14 cellular contexts compared by ENCODE assay signal in genomic region chr6:170308761-170309160, GRCh38. TPM values are rescaled to one million over a fixed set of nuclear protein-coding genes. Genes with fewer than 3 reads are reported as not detected.
A peak's percentile ranks its signal among the peaks of the same experiment; 100 is the strongest.
DNase-seq lines count a peak whose midpoint lies in the region; ATAC-seq, FAIRE-seq and TF ChIP-seq lines count a peak whose summit lies in the region.
"Had no signal": no experiment of that assay in that cellular context is flagged by ENCODE, and none has a peak within 500 bp of the region (broad histone marks: within the 10 kb centered on the region; RNA-seq: fewer than 3 reads in every experiment).

No MANE protein-coding gene starts in this region.

- TF ChIP-seq POLR2A in breast epithelium (IDR thresholded peaks at IDR 0.05), result no peak

- no peak for FAIRE-seq in small intestine (lab: Jason Lieb, UNC)
- FAIRE-seq: GM19239 had no signal

- H3K27ac ChIP-seq in breast epithelium (peak overlapping the region in 1 of 2 donors; percentile 17), small intestine (ENCODE audit: low read depth in 1 of 2, low read length in 1 of 2) (no peak overlapping the region)
- H3K27ac ChIP-seq: Peyer's patch, vagina had no signal

- H3K9me3 Mint-ChIP-seq in MCF 10A (ENCODE audit: unreplicated experiment) (no peaks in the 10 kb centered on the region), T-cell (no peaks in the 10 kb centered on the region), memory B cell (no peaks in the 10 kb centered on the region), type B pancreatic cell (no peaks in the 10 kb centered on the region)

- H3K27me3 ChIP-seq in breast epithelium (no peaks in the 10 kb centered on the region), small intestine (ENCODE audit: control insufficient read depth in 2 of 2, insufficient read depth in 2 of 2, low read length in 2 of 2) (no peaks in the 10 kb centered on the region)
- H3K27me3 ChIP-seq: Peyer's patch, vagina had no signal

- POLR2A ChIA-PET in MCF 10A (lab: Yijun Ruan, JAX), result interaction anchor here (0.9 to 1.0 kb wide), 2 partner anchors 9 to 13 kb away, joined by 3 to 4 read pairs; no protein-coding TSS in a partner anchor
- POLR2A ChIA-PET in T-cell (lab: Charles Lee), result interaction anchor here in 1 of 2 donors (0.7 kb wide), 1 partner anchor 58 kb away, joined by 3 read pairs; no protein-coding TSS in a partner anchor

- H3K4me3 ChIP-seq in breast epithelium (no peak overlapping the region), small intestine (ENCODE audit: low read depth in 1 of 2, low read length in 2 of 2) (no peak overlapping the region)
- H3K4me3 ChIP-seq: vagina had no signal

- DNase-seq in MCF 10A (ENCODE audit: unreplicated experiment) (no peak), breast epithelium (ENCODE audit: low spot score in 2 of 2) (no peak), T-cell (no peak), memory B cell (ENCODE audit: low spot score in 2 of 2) (no peak), type B pancreatic cell (ENCODE audit: extremely low spot score, unreplicated experiment) (no peak), small intestine (no peak), DMS114 treated with DMSO at 0.1 percent for 48 hours (lab: John Stamatoyannopoulos, UW; ENCODE audit: unreplicated experiment) (no peak)
- no peak for DNase-seq in stimulated activated naive CD4-positive, alpha-beta T cell treated with Interleukin-2 at 50 U/mL for 16 hours (lab: John Stamatoyannopoulos, UW)
- DNase-seq: IMR-90, NCI-H1436, NCI-H446, Peyer's patch had no signal

- WGBS in small intestine, 3 donors, result 33 to 71% (median 38%) methylated on average over 1 of the region's 1 CpG

- TF ChIP-seq CTCF in MCF 10A (IDR thresholded peaks at IDR 0.05; ENCODE audit: unreplicated experiment) (no peak), breast epithelium (IDR thresholded peaks at IDR 0.05) (no peak), type B pancreatic cell (conservative IDR thresholded peaks at IDR 0.05) (no peak)

- CTCF ChIA-PET in MCF 10A (lab: Yijun Ruan, JAX), result interaction anchor here (0.6 to 1.0 kb wide), 2 partner anchors 17 to 254 kb away, joined by 4 to 6 read pairs; no protein-coding TSS in a partner anchor
- CTCF ChIA-PET in T-cell (lab: Charles Lee), result no interaction called here

- no peaks in the 10 kb centered on the region for H3K36me3 ChIP-seq in breast epithelium
- no peaks in the 10 kb centered on the region for H3K36me3 ChIP-seq in small intestine (ENCODE audit: control insufficient read depth in 2 of 2, insufficient read depth in 2 of 2, low read length in 2 of 2)
- H3K36me3 ChIP-seq: Peyer's patch, vagina had no signal

- H3K4me3 Mint-ChIP-seq in MCF 10A (ENCODE audit: unreplicated experiment), result peak overlapping the region; percentile 91
- H3K4me3 Mint-ChIP-seq in T-cell, result peak overlapping the region; percentile 32 to 92 (median 54)
- peak overlapping the region; percentile 68 for H3K4me3 Mint-ChIP-seq in memory B cell
- peak overlapping the region; percentile 94 for H3K4me3 Mint-ChIP-seq in type B pancreatic cell

- H3K36me3 Mint-ChIP-seq in MCF 10A (ENCODE audit: insufficient read depth, unreplicated experiment), result peaks cover 7% of the 10 kb centered on the region
- H3K36me3 Mint-ChIP-seq in T-cell, result peaks cover 9% of the 10 kb centered on the region
- H3K36me3 Mint-ChIP-seq in memory B cell, result peaks cover 8% of the 10 kb centered on the region
- H3K36me3 Mint-ChIP-seq in type B pancreatic cell, result peaks cover 8% of the 10 kb centered on the region

- ATAC-seq in T-cell (replicated peaks in 1 of 4) (no peak), memory B cell (ENCODE audit: low read depth) (no peak)

- H3K4me1 ChIP-seq in breast epithelium (peaks cover 0 to 10% of the 10 kb centered on the region in 2 donors), small intestine (ENCODE audit: control insufficient read depth in 2 of 2, insufficient read depth in 1 of 2, low read depth in 1 of 2, low read length in 1 of 2) (peaks cover 6 to 23% of the 10 kb centered on the region in 2 donors)

- H3K27ac Mint-ChIP-seq in MCF 10A (ENCODE audit: low read depth, unreplicated experiment), result peak overlapping the region; percentile 70
- H3K27ac Mint-ChIP-seq in T-cell, result peak overlapping the region in 1 of 2 donors; percentile 50
- H3K27ac Mint-ChIP-seq in memory B cell, result peak overlapping the region; percentile 97
- H3K27ac Mint-ChIP-seq in type B pancreatic cell, result peak overlapping the region; percentile 88

- H3K9me3 ChIP-seq in breast epithelium, result no peaks in the 10 kb centered on the region
- no peaks in the 10 kb centered on the region for H3K9me3 ChIP-seq in small intestine (ENCODE audit: control insufficient read depth, low read depth)
- H3K9me3 ChIP-seq: Peyer's patch, vagina had no signal

- no peaks in the 10 kb centered on the region for H3K27me3 Mint-ChIP-seq in MCF 10A (ENCODE audit: insufficient read depth, unreplicated experiment)
- peaks cover 4 to 7% of the 10 kb centered on the region in 2 donors for H3K27me3 Mint-ChIP-seq in T-cell
- no peaks in the 10 kb centered on the region for H3K27me3 Mint-ChIP-seq in memory B cell
- H3K27me3 Mint-ChIP-seq in type B pancreatic cell, result peaks cover 1% of the 10 kb centered on the region

- H3K4me1 Mint-ChIP-seq in MCF 10A (ENCODE audit: insufficient read depth, unreplicated experiment), result peaks cover 19% of the 10 kb centered on the region
- H3K4me1 Mint-ChIP-seq in T-cell, result peaks cover 60 to 64% (median 63%) of the 10 kb centered on the region in 3 donors
- H3K4me1 Mint-ChIP-seq in memory B cell, result peaks cover 46% of the 10 kb centered on the region
- H3K4me1 Mint-ChIP-seq in type B pancreatic cell (ENCODE audit: unreplicated experiment), result peaks cover 41% of the 10 kb centered on the region

- no TSS peak for BruUV-seq in MCF 10A (replicated peaks; lab: Mats Ljungman, UMichigan)

- intact Hi-C loops in MCF 10A (cut with micrococcal nuclease), result no loop called here
- intact Hi-C loops in breast epithelium (cut with DNase I; ENCODE audit: low total_unique reads), result no loop called here

RNA-seq across cellular contexts. Expression of gene FAM120B, which starts 2.2 kb away (rescaled TPM):
- total RNA-seq in MCF 10A (2022), result 23.4 and 29.3 TPM in 2 replicates
- 10 to 100 TPM; 28.8 to 35.0 (median 33.8) TPM for total RNA-seq in breast epithelium
- total RNA-seq in T-cell, result 10 to 100 TPM; 34.1 to 39.8 (median 38.0) TPM
- total RNA-seq in type B pancreatic cell (ENCODE audit: low replicate concordance), result 37.7 and 40.5 TPM in 2 replicates
- polyA plus RNA-seq in small intestine, result 10 to 100 TPM in 2 of 3 donors, 1 to 10 TPM in 1; 6.5 to 11.0 (median 10.2) TPM

RNA-seq across cellular contexts. Expression of gene DLL1, which starts 17.9 kb away (rescaled TPM):
- total RNA-seq in MCF 10A (2022), result 0.96 and 1.4 TPM in 2 replicates
- total RNA-seq in breast epithelium, result 10 to 100 TPM in 2 of 3 donors, 1 to 10 TPM in 1; 3.8 to 26.9 (median 12.3) TPM
- 1 to 10 TPM; 3.3 to 8.6 (median 4.7) TPM for total RNA-seq in T-cell
- 4.2 and 11.7 TPM in 2 replicates for total RNA-seq in type B pancreatic cell (ENCODE audit: low replicate concordance)
- 10 to 100 TPM in 1 of 3 donors, 1 to 10 TPM in 1, under 1 TPM in 1; 0.81 to 16.5 (median 1.8) TPM for polyA plus RNA-seq in small intestine
